In genomic region chr1:179230251-179230650, GRCh38 we compare ENCODE assay signal across 8 cellular contexts. TPM values are rescaled to one million over a fixed set of nuclear protein-coding genes. Genes with fewer than 3 reads are reported as not detected.
DNase-seq lines count a peak whose midpoint lies in the region; ATAC-seq, FAIRE-seq and TF ChIP-seq lines count a peak whose summit lies in the region.

No MANE protein-coding gene starts in this region.

- BruUV-seq in GM12878 (replicated peaks; lab: Mats Ljungman, UMichigan): no TSS peak

- SMC1A ChIA-PET in GM12878 (lab: Charles Lee; ENCODE audit: uncharacterized antibody, unreplicated experiment): interaction anchor here (0.9 to 1.4 kb wide), 2 partner anchors 12 to 147 kb away, joined by 3 read pairs; no protein-coding TSS in a partner anchor

- no peak overlapping the region for H3K9ac ChIP-seq in GM12878 (ENCODE audit: control insufficient read depth, insufficient read depth, low read length)
- H3K9ac ChIP-seq in mesenchymal stem cell (ENCODE audit: low read length): peak overlapping the region; percentile 83

- CTCF ChIA-PET in GM12878 (lab: Yijun Ruan, JAX): interaction anchor here (0.8 kb wide), 1 partner anchor 143 kb away, joined by 3 read pairs; no protein-coding TSS in a partner anchor

- H2BK5ac ChIP-seq in mesenchymal stem cell (ENCODE audit: low read depth, low read length, poor library complexity, severe bottlenecking): no peak overlapping the region

- no peak for ATAC-seq in GM12878
- ATAC-seq in HG03469 (IDR thresholded peaks at IDR 0.05; ENCODE audit: unreplicated experiment): no peak
- ATAC-seq in GM21360 (IDR thresholded peaks at IDR 0.05; ENCODE audit: unreplicated experiment): no peak

- H2BK15ac ChIP-seq in mesenchymal stem cell (ENCODE audit: low read depth, poor library complexity, severe bottlenecking): no peak overlapping the region

- no peak overlapping the region for H3K14ac ChIP-seq in mesenchymal stem cell (ENCODE audit: low read length in 2 of 2)

- H3K4me3 ChIP-seq in AG10803 (ENCODE audit: low read length) (peak overlapping the region; percentile 78), GM12878 (peak overlapping the region; percentile 88; the same call in 1 of the 2 replicates), mesenchymal stem cell (ENCODE audit: insufficient read depth in 1 of 2, low read depth in 1 of 2, low read length in 2 of 2) (peak overlapping the region in 1 of 2 experiments; percentile 82)

- no peak for DNase-seq in AG10803 (ENCODE audit: low read depth)
- DNase-seq in HPDE6-E6E7 (ENCODE audit: extremely low spot score): peak; percentile 57
- no peak for DNase-seq in GM12878 (ENCODE audit: low read depth, low spot score)
- DNase-seq in mesenchymal stem cell: peak; percentile 75
- DNase-seq in UCSD-AML1 (lab: John Stamatoyannopoulos, UW; ENCODE audit: unreplicated experiment): no peak
- DNase-seq in H4 (ENCODE audit: low spot score): no peak

- POLR2A ChIA-PET in GM12878 (lab: Charles Lee): interaction anchor here (0.7 kb wide), 1 partner anchor 15 kb away, joined by 3 read pairs; no protein-coding TSS in a partner anchor

- H3K4ac ChIP-seq in mesenchymal stem cell (ENCODE audit: low read depth in 1 of 2, low read length in 2 of 2): no peak overlapping the region

- RAD21 ChIA-PET in GM12878 (lab: Charles Lee; ENCODE audit: unreplicated experiment): interaction anchor here (0.6 kb wide), 1 partner anchor 150 kb away, joined by 3 read pairs; no protein-coding TSS in a partner anchor

- no peak overlapping the region for H2BK120ac ChIP-seq in mesenchymal stem cell (ENCODE audit: low read depth, low read length)

- TF ChIP-seq RAD21 in GM12878 (IDR thresholded peaks at IDR 0.05; ENCODE audit: insufficient read depth, low read depth, low read length): no peak

- TF ChIP-seq CTCF in AG10803 (conservative IDR thresholded peaks at IDR 0.05; ENCODE audit: low read length) (no peak), GM12878 (IDR thresholded peaks at IDR 0.05 in 2 of 3, conservative IDR thresholded peaks at IDR 0.05 in 1 of 3; ENCODE audit: control insufficient read depth in 2 of 3, extremely low read depth in 1 of 3, insufficient read depth in 1 of 3, low read depth in 3 of 3, low read length in 3 of 3) (no peak)

- no peaks in the 10 kb centered on the region for H3K9me3 ChIP-seq in GM12878 (replicated peaks; ENCODE audit: control insufficient read depth, insufficient read depth, low read length)
- H3K9me3 ChIP-seq in mesenchymal stem cell (ENCODE audit: control insufficient read depth, low read length): no peaks in the 10 kb centered on the region

- peak overlapping the region; percentile 83; the same call in 1 of the 2 replicates for H3K4me2 ChIP-seq in GM12878 (ENCODE audit: control insufficient read depth, insufficient read depth)
- H3K4me2 ChIP-seq in mesenchymal stem cell (ENCODE audit: low read length, poor library complexity, severe bottlenecking): no peak overlapping the region

- in situ Hi-C loops in GM12878 (cut with MboI): no loop called here

- H3K27ac ChIP-seq in GM12878 (ENCODE audit: control insufficient read depth, insufficient read depth) (no peak overlapping the region), mesenchymal stem cell (ENCODE audit: low read length, poor library complexity, severe bottlenecking) (no peak overlapping the region)

- H4K20me1 ChIP-seq in GM12878 (ENCODE audit: control insufficient read depth, insufficient read depth): no peaks in the 10 kb centered on the region

- no peak overlapping the region for H3K23ac ChIP-seq in mesenchymal stem cell (ENCODE audit: low read length in 2 of 2)

- peaks cover 3% of the 10 kb centered on the region for H3K79me2 ChIP-seq in GM12878 (ENCODE audit: control insufficient read depth, insufficient read depth, low read length)

- H3K4me1 ChIP-seq in GM12878 (ENCODE audit: control insufficient read depth, insufficient read depth, low read length) (no peaks in the 10 kb centered on the region), mesenchymal stem cell (ENCODE audit: control insufficient read depth, insufficient read depth, low read depth, low read length) (peaks cover 6% of the 10 kb centered on the region)

- H2AK5ac ChIP-seq in mesenchymal stem cell (ENCODE audit: low read length, severe bottlenecking): no peak overlapping the region

- no peaks in the 10 kb centered on the region for H3K36me3 ChIP-seq in GM12878 (ENCODE audit: control insufficient read depth in 2 of 2, insufficient read depth in 2 of 2, low read length in 1 of 2)
- no peaks in the 10 kb centered on the region for H3K36me3 ChIP-seq in mesenchymal stem cell (ENCODE audit: control insufficient read depth in 1 of 2, insufficient read depth in 2 of 2, low read depth in 1 of 2, low read length in 2 of 2)

- H3K18ac ChIP-seq in mesenchymal stem cell (ENCODE audit: low read depth in 1 of 2, low read length in 2 of 2): no peak overlapping the region

- 56% methylated on average over 5 of the region's 5 CpGs for WGBS in GM12878 (ENCODE audit: insufficient coverage, insufficient replicate concordance, low lambda C conversion rate, missing lambda C conversion rate)
- WGBS in mesenchymal stem cell: 30% methylated on average over 4 of the region's 5 CpGs

- H3K79me1 ChIP-seq in mesenchymal stem cell (replicated peaks; ENCODE audit: low read length, poor library complexity, severe bottlenecking): peaks cover 2% of the 10 kb centered on the region

- FAIRE-seq in GM12878 (lab: Jason Lieb, UNC): no peak

- TF ChIP-seq EP300 in GM12878 (IDR thresholded peaks at IDR 0.05; ENCODE audit: borderline replicate concordance in 1 of 2, control insufficient read depth in 1 of 2, low read depth in 2 of 2, low read length in 2 of 2): no peak

- TF ChIP-seq POLR2A in GM12878 (IDR thresholded peaks at IDR 0.05; ENCODE audit: low read depth, low read length): no peak

- no peak overlapping the region for H2BK12ac ChIP-seq in mesenchymal stem cell (ENCODE audit: low read length in 2 of 2)

- H3K27me3 ChIP-seq in GM12878 (replicated peaks in 1 of 2; ENCODE audit: control insufficient read depth in 2 of 2, insufficient read depth in 2 of 2, low read length in 1 of 2) (no peaks in the 10 kb centered on the region), mesenchymal stem cell (ENCODE audit: control insufficient read depth in 1 of 2, insufficient read depth in 1 of 2, low read length in 2 of 2) (no peaks in the 10 kb centered on the region)

- intact Hi-C loops in GM12878 (cut with micrococcal nuclease; ENCODE audit: unreplicated experiment): no loop called here

- H2AFZ ChIP-seq in GM12878 (ENCODE audit: control insufficient read depth, low read depth, low read length): peak overlapping the region; percentile 87
- H2AFZ ChIP-seq in mesenchymal stem cell (ENCODE audit: low read depth, low read length): no peak overlapping the region

- H4K91ac ChIP-seq in mesenchymal stem cell (ENCODE audit: low read length): no peak overlapping the region

- H4K8ac ChIP-seq in mesenchymal stem cell (ENCODE audit: low read length): no peak overlapping the region

TF ChIP-seq in GM12878, 131 proteins besides CTCF, POLR2A, EP300 and RAD21 (continues in another document):
- no peak for TF ChIP-seq WRNIP1 (IDR thresholded peaks at IDR 0.05; ENCODE audit: borderline replicate concordance, low read depth, low read length)
- no peak for TF ChIP-seq STAT3 (IDR thresholded peaks at IDR 0.05; ENCODE audit: low read depth, low read length)
- TF ChIP-seq PAX5 (IDR thresholded peaks at IDR 0.05; ENCODE audit: borderline replicate concordance, low read depth, low read length): no peak

RNA-seq across cellular contexts. Expression of gene ABL2, which starts 0.8 kb away (rescaled TPM):
- total RNA-seq in GM12878 (2013; cell fraction: nucleolus; rRNA removed): 35.1 and 35.3 TPM in 2 replicates
- total RNA-seq in GM12878 (2014; rRNA removed) (2.7 and 3.9 TPM in 2 replicates), GM12878 (2014; rRNA removed; fragmentation: Illumina TruSeq; extraction: Trizol) (4.8 and 5.9 TPM in 2 replicates), GM12878 (2021) (8.3 and 9.4 TPM in 2 replicates)
- 1.2 TPM for polyA plus RNA-seq in GM12878 (2011; ENCODE audit: low read depth)
- polyA plus RNA-seq in GM12878 (2011; rRNA removed) (5.2 and 5.6 TPM in 2 replicates), GM12878 (2014; fragmentation: Illumina TruSeq; extraction: Trizol) (4.7 and 5.2 TPM in 2 replicates), GM12878 (2014; fragmentation: Nextera tagmentation; extraction: Ambion mirVana) (1 to 10 TPM in 1 of 2 experiments, under 1 TPM in 1; 0.57 to 1.2 TPM), GM12878 (2014; rRNA removed) (3.3 and 3.9 TPM in 2 replicates), GM12878 (2016; fragmentation: Nextera tagmentation; extraction: Ambion mirVana) (1 to 10 TPM; 1.1 to 1.6 TPM)
- polyA plus RNA-seq in GM12878 (2011; cell fraction: cytosol; rRNA removed): 3.1 and 3.7 TPM in 2 replicates
- 3.4 and 5.2 TPM in 2 replicates for polyA plus RNA-seq in GM12878 (2011; cell fraction: nucleus; rRNA removed)
- 1.7 TPM in 2 replicates for polyA plus RNA-seq in GM12878 (2012)
- polyA minus RNA-seq in GM12878 (2011; rRNA and poly(A)+ RNA removed): 13.5 and 23.3 TPM in 2 replicates
- 5.1 and 6.8 TPM in 2 replicates for polyA minus RNA-seq in GM12878 (2011; cell fraction: cytosol; rRNA and poly(A)+ RNA removed)
- polyA minus RNA-seq in GM12878 (2011; cell fraction: nucleus; rRNA and poly(A)+ RNA removed): 3.7 and 9.3 TPM in 2 replicates
- 6.5 TPM for polyA plus RNA-seq in mesenchymal stem cell (2013, experiment 1 of 2)
- polyA plus RNA-seq in mesenchymal stem cell (2013, experiment 2 of 2): 6.8 TPM
- 9.2 and 12.8 TPM in 2 replicates for total RNA-seq in H4 (2014; rRNA removed; shearing (Covaris generic))

Comparison
In these comparisons a context has a peak if more than half of its experiments do, and no peak if none do; other contexts are left out.
1. DNase-seq: peak in HPDE6-E6E7 (single experiment) and mesenchymal stem cell (single experiment); none in AG10803 (single experiment), GM12878 (single experiment), UCSD-AML1 (single experiment) and H4 (single experiment).